ENCODE assay signal across 10 cellular contexts in the genomic region with DNA sequence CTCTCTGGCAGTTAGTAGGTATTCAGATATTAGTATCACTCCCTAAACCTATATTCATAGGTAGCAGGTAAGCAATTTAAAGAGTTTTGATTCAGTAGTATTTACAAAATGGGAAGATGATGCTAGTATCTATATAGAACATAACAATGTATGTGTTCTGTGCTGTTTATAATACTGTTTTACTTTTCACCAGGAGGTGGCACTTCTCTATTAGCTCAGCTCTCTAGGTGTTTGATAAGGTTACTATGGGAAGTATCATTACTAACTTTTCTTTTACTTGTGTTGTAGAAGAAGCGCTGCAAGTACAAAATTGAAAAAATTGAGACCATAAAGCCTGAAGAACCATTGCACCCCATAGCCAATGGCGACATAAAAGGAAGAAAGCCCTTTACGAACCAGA. TPM values are rescaled to one million over a fixed set of nuclear protein-coding genes. Genes with fewer than 3 reads are reported as not detected.
A peak's percentile ranks its signal among the peaks of the same experiment; 100 is the strongest.
DNase-seq lines count a peak whose midpoint lies in the region; ATAC-seq and TF ChIP-seq lines count a peak whose summit lies in the region.
"Had no signal": no experiment of that assay in that cellular context is flagged by ENCODE, and none has a peak within 500 bp of the region (broad histone marks: within the 10 kb centered on the region; RNA-seq: fewer than 3 reads in every experiment).

No MANE protein-coding gene starts in this region.

- peak; percentile 83 for ATAC-seq in activated CD8-positive, alpha-beta memory T cell treated with anti-CD3 and anti-CD28 coated beads, Interleukin-2, amount 10 ng/mL, durations not matched to agents 7 days and 5 days
- ATAC-seq in GM19351 (IDR thresholded peaks at IDR 0.05; ENCODE audit: unreplicated experiment) = no peak

- no peaks in the 10 kb centered on the region for H3K27me3 ChIP-seq in smooth muscle cell (ENCODE audit: low read depth)
- no peaks in the 10 kb centered on the region for H3K27me3 ChIP-seq in stomach
- H3K27me3 ChIP-seq: BLaER1 treated with 17β-estradiol and CSF1 and Interleukin-3, amounts not matched to agents 10 nM and 100 nM had no signal

- no peak overlapping the region for H3K4me2 ChIP-seq in smooth muscle cell
- H3K4me2 ChIP-seq: BLaER1 treated with 17β-estradiol and CSF1 and Interleukin-3, amounts not matched to agents 10 nM and 100 nM had no signal

- H3K4me3 ChIP-seq in smooth muscle cell (no peak overlapping the region), stomach (no peak overlapping the region)
- H3K4me3 ChIP-seq: BLaER1 treated with 17β-estradiol and CSF1 and Interleukin-3, amounts not matched to agents 10 nM and 100 nM had no signal

- no peak for DNase-seq in activated CD8-positive, alpha-beta memory T cell treated with anti-CD3 and anti-CD28 coated beads, Interleukin-2, amount 10 ng/mL, durations not matched to agents 7 days and 5 days
- DNase-seq in activated CD8-positive, alpha-beta memory T cell treated with anti-CD3 and anti-CD28 coated beads for 24 hours = no peak
- peak; percentile 53 for DNase-seq in OCI-M1 (lab: John Stamatoyannopoulos, UW)
- DNase-seq in endothelial cell (ENCODE audit: low spot score) = no peak
- DNase-seq in smooth muscle cell (lab: John Stamatoyannopoulos, UW; ENCODE audit: unreplicated experiment) = no peak
- DNase-seq in T-helper 2 cell treated with Interferon-gamma antibody and Interleukin-4, amounts not matched to agents 5 μg/mL and 100 μg/mL, for 36 hours (ENCODE audit: low spot score) = no peak
- DNase-seq in stomach = no peak
- DNase-seq: stimulated activated naive CD4-positive, alpha-beta T cell treated with Interleukin-2 at 50 U/mL for 16 hours had no signal

- intact Hi-C loops in stomach (cut with DNase I; ENCODE audit: low total_unique reads) = no loop called here

- peaks cover 35% of the 10 kb centered on the region for H3K36me3 Mint-ChIP-seq in activated CD8-positive, alpha-beta memory T cell treated with anti-CD3 and anti-CD28 coated beads, Interleukin-2, amount 10 ng/mL, durations not matched to agents 7 days and 5 days
- H3K36me3 Mint-ChIP-seq in endothelial cell (ENCODE audit: low read depth, unreplicated experiment) = peaks cover 20% of the 10 kb centered on the region
- H3K36me3 Mint-ChIP-seq in T-helper 2 cell treated with Interferon-gamma antibody and Interleukin-4, amounts not matched to agents 5 μg/mL and 100 μg/mL, for 36 hours (ENCODE audit: low read depth) = peaks cover 30% of the 10 kb centered on the region

- H3K9me3 Mint-ChIP-seq in activated CD8-positive, alpha-beta memory T cell treated with anti-CD3 and anti-CD28 coated beads, Interleukin-2, amount 10 ng/mL, durations not matched to agents 7 days and 5 days (ENCODE audit: low read depth) = no peaks in the 10 kb centered on the region
- H3K9me3 Mint-ChIP-seq in endothelial cell (ENCODE audit: unreplicated experiment) = no peaks in the 10 kb centered on the region
- H3K9me3 Mint-ChIP-seq in T-helper 2 cell treated with Interferon-gamma antibody and Interleukin-4, amounts not matched to agents 5 μg/mL and 100 μg/mL, for 36 hours = no peaks in the 10 kb centered on the region

- no peaks in the 10 kb centered on the region for H3F3A ChIP-seq in smooth muscle cell (ENCODE audit: low read depth)

- H3K27ac ChIP-seq in smooth muscle cell (ENCODE audit: low read depth) = no peak overlapping the region
- H3K27ac ChIP-seq in stomach = no peak overlapping the region
- H3K27ac ChIP-seq: BLaER1 treated with 17β-estradiol and CSF1 and Interleukin-3, amounts not matched to agents 10 nM and 100 nM had no signal

- TF ChIP-seq CTCF in endothelial cell (IDR thresholded peaks at IDR 0.05; ENCODE audit: unreplicated experiment) (peak; percentile 17), smooth muscle cell (IDR thresholded peaks at IDR 0.05; ENCODE audit: borderline replicate concordance, insufficient read depth, poor library complexity, severe bottlenecking) (peak; percentile 25), stomach (IDR thresholded peaks at IDR 0.05) (peak in 2 of 7 experiments; percentile 7 to 20)

- CTCF ChIA-PET in activated CD8-positive, alpha-beta memory T cell treated with anti-CD3 and anti-CD28 coated beads, Interleukin-2, amount 10 ng/mL, durations not matched to agents 7 days and 5 days (lab: Charles Lee) = interaction anchor here (0.8 to 6.1 kb wide), 23 partner anchors 9 to 210 kb away, joined by 3 to 112 read pairs (median 5); a partner anchor contains a TSS

- no peak for TF ChIP-seq EP300 in stomach (IDR thresholded peaks at IDR 0.05)

- no peak overlapping the region for H3K4me3 Mint-ChIP-seq in activated CD8-positive, alpha-beta memory T cell treated with anti-CD3 and anti-CD28 coated beads, Interleukin-2, amount 10 ng/mL, durations not matched to agents 7 days and 5 days
- no peak overlapping the region for H3K4me3 Mint-ChIP-seq in endothelial cell (ENCODE audit: unreplicated experiment)
- no peak overlapping the region for H3K4me3 Mint-ChIP-seq in T-helper 2 cell treated with Interferon-gamma antibody and Interleukin-4, amounts not matched to agents 5 μg/mL and 100 μg/mL, for 36 hours

- TF ChIP-seq POLR2A in stomach (IDR thresholded peaks at IDR 0.05) = no peak

- no peak overlapping the region for H2AFZ ChIP-seq in smooth muscle cell (ENCODE audit: low read depth)

- 94% methylated on average over 3 of the region's 3 CpGs for WGBS in smooth muscle cell (ENCODE audit: low lambda C conversion rate)
- 83 to 89% (median 88%) methylated on average over 3 of the region's 3 CpGs for WGBS in stomach, 5 donors

- H3K36me3 ChIP-seq in smooth muscle cell (ENCODE audit: low read depth) (peaks cover 3% of the 10 kb centered on the region), stomach (peaks cover 7 to 35% (median 30%) of the 10 kb centered on the region in 4 donors)

- peaks cover 5% of the 10 kb centered on the region for H3K79me2 ChIP-seq in smooth muscle cell (ENCODE audit: low read depth)

- H3K9me3 ChIP-seq in smooth muscle cell (replicated peaks; ENCODE audit: low read depth) (no peaks in the 10 kb centered on the region), stomach (no peaks in the 10 kb centered on the region)
- H3K9me3 ChIP-seq: BLaER1 treated with 17β-estradiol and CSF1 and Interleukin-3, amounts not matched to agents 10 nM and 100 nM had no signal

- H3K4me1 Mint-ChIP-seq in activated CD8-positive, alpha-beta memory T cell treated with anti-CD3 and anti-CD28 coated beads, Interleukin-2, amount 10 ng/mL, durations not matched to agents 7 days and 5 days = peaks cover 10% of the 10 kb centered on the region
- peaks cover 31% of the 10 kb centered on the region for H3K4me1 Mint-ChIP-seq in endothelial cell (ENCODE audit: unreplicated experiment)
- peaks cover 5% of the 10 kb centered on the region for H3K4me1 Mint-ChIP-seq in T-helper 2 cell treated with Interferon-gamma antibody and Interleukin-4, amounts not matched to agents 5 μg/mL and 100 μg/mL, for 36 hours (ENCODE audit: low read depth)

- no peaks in the 10 kb centered on the region for H3K4me1 ChIP-seq in smooth muscle cell (ENCODE audit: low read depth)
- H3K4me1 ChIP-seq in stomach = peaks cover 0 to 8% (median 0%) of the 10 kb centered on the region in 4 donors
- H3K4me1 ChIP-seq: BLaER1 treated with 17β-estradiol and CSF1 and Interleukin-3, amounts not matched to agents 10 nM and 100 nM had no signal

- H3K27ac Mint-ChIP-seq in activated CD8-positive, alpha-beta memory T cell treated with anti-CD3 and anti-CD28 coated beads, Interleukin-2, amount 10 ng/mL, durations not matched to agents 7 days and 5 days = no peak overlapping the region
- peak overlapping the region; percentile 72 for H3K27ac Mint-ChIP-seq in endothelial cell (ENCODE audit: unreplicated experiment)
- H3K27ac Mint-ChIP-seq in T-helper 2 cell treated with Interferon-gamma antibody and Interleukin-4, amounts not matched to agents 5 μg/mL and 100 μg/mL, for 36 hours = no peak overlapping the region

- H4K20me1 ChIP-seq in smooth muscle cell (ENCODE audit: low read depth) = peaks cover 3% of the 10 kb centered on the region
- H4K20me1 ChIP-seq: BLaER1 treated with 17β-estradiol and CSF1 and Interleukin-3, amounts not matched to agents 10 nM and 100 nM had no signal

- no peak overlapping the region for H3K9ac ChIP-seq in smooth muscle cell (ENCODE audit: low read depth)
- H3K9ac ChIP-seq: BLaER1 treated with 17β-estradiol and CSF1 and Interleukin-3, amounts not matched to agents 10 nM and 100 nM had no signal

- H3K27me3 Mint-ChIP-seq in activated CD8-positive, alpha-beta memory T cell treated with anti-CD3 and anti-CD28 coated beads, Interleukin-2, amount 10 ng/mL, durations not matched to agents 7 days and 5 days = no peaks in the 10 kb centered on the region
- no peaks in the 10 kb centered on the region for H3K27me3 Mint-ChIP-seq in endothelial cell (ENCODE audit: unreplicated experiment)
- H3K27me3 Mint-ChIP-seq in T-helper 2 cell treated with Interferon-gamma antibody and Interleukin-4, amounts not matched to agents 5 μg/mL and 100 μg/mL, for 36 hours (ENCODE audit: low read depth) = no peaks in the 10 kb centered on the region

RNA-seq across cellular contexts. Expression of a gene that starts 49.4 kb away (rescaled TPM):
- 10 to 100 TPM; 21.0 to 36.1 TPM for total RNA-seq in activated CD8-positive, alpha-beta memory T cell treated with anti-CD3 and anti-CD28 coated beads, Interleukin-2, amount 10 ng/mL, durations not matched to agents 7 days and 5 days
- total RNA-seq in endothelial cell (ENCODE audit: unreplicated experiment) (not detected), smooth muscle cell (not detected in 2 replicates), stomach (not detected)
- polyA plus RNA-seq in smooth muscle cell (not detected in 2 replicates), stomach (under 1 TPM in 2 of 3 donors, not detected in 1; 0.05 to 0.12 TPM)

Comparison
In these comparisons a context has a peak if more than half of its experiments do, and no peak if none do; other contexts are left out.
1. RNA of a gene that starts 49.4 kb away (total RNA-seq): 21.0 to 36.1 TPM in activated CD8-positive, alpha-beta memory T cell treated with anti-CD3 and anti-CD28 coated beads, Interleukin-2, amount 10 ng/mL, durations not matched to agents 7 days and 5 days; not detected in endothelial cell (single experiment), not detected in smooth muscle cell and not detected in stomach; every median in the first group is over 10 times any median in the second.